ENCODE assay signal across 8 cellular contexts in genomic region chr7:100489824-100490223, GRCh38. TPM values are rescaled to one million over a fixed set of nuclear protein-coding genes. Genes with fewer than 3 reads are reported as not detected.
DNase-seq lines count a peak whose midpoint lies in the region; ATAC-seq and TF ChIP-seq lines count a peak whose summit lies in the region.

No MANE protein-coding gene starts in this region.

- DNase-seq in BJ (ENCODE audit: low read depth): peak; percentile 50
- peak; percentile 90 for DNase-seq in H4 (ENCODE audit: low spot score)
- peak; percentile 99 for DNase-seq in NCI-H2227 (lab: John Stamatoyannopoulos, UW; ENCODE audit: unreplicated experiment)
- no peak for DNase-seq in activated B cell treated with CpG ODN at 0.5 μM for 24 hours
- DNase-seq in head of caudate nucleus: peak; percentile 89 to 100 (median 97)
- DNase-seq in superior temporal gyrus (ENCODE audit: extremely low spot score): peak; percentile 98

- ATAC-seq in activated B cell treated with CpG ODN at 0.5 μM for 24 hours (ENCODE audit: low read depth): peak; percentile 35
- no peak for ATAC-seq in HG02970 (IDR thresholded peaks at IDR 0.05; ENCODE audit: low FRiP score, unreplicated experiment)
- ATAC-seq in HG03442 (IDR thresholded peaks at IDR 0.05; ENCODE audit: unreplicated experiment): no peak

- CTCF ChIA-PET in BJ (lab: Yijun Ruan, JAX): no interaction called here
- CTCF ChIA-PET in activated B cell treated with CpG ODN at 0.5 μM for 24 hours (lab: Charles Lee): no interaction called here

- no peak overlapping the region for H3K4me3 Mint-ChIP-seq in activated B cell treated with CpG ODN at 0.5 μM for 24 hours

- POLR2A ChIA-PET in BJ (lab: Charles Lee): no interaction called here
- POLR2A ChIA-PET in activated B cell treated with CpG ODN at 0.5 μM for 24 hours (lab: Charles Lee): interaction anchor here (0.6 kb wide), 1 partner anchor 47 kb away, joined by 11 read pairs; no protein-coding TSS in a partner anchor

- peaks cover 1% of the 10 kb centered on the region; the same call in 1 of the 2 replicates for H3K27me3 ChIP-seq in BJ (ENCODE audit: control insufficient read depth, insufficient read depth, low read length)

- peaks cover 6% of the 10 kb centered on the region for H3K4me1 Mint-ChIP-seq in activated B cell treated with CpG ODN at 0.5 μM for 24 hours

- TF ChIP-seq CTCF in BJ (IDR thresholded peaks at IDR 0.05; ENCODE audit: insufficient read depth, low read depth, low read length): no peak
- TF ChIP-seq CTCF in activated B cell treated with CpG ODN at 0.5 μM for 24 hours (IDR thresholded peaks at IDR 0.05): no peak

- H3K4me3 ChIP-seq in BJ (ENCODE audit: low read depth, low read length): no peak overlapping the region

- H3K36me3 Mint-ChIP-seq in activated B cell treated with CpG ODN at 0.5 μM for 24 hours (ENCODE audit: low read depth): no peaks in the 10 kb centered on the region

- H3K27me3 Mint-ChIP-seq in activated B cell treated with CpG ODN at 0.5 μM for 24 hours: peaks cover 26% of the 10 kb centered on the region

- H3K36me3 ChIP-seq in BJ (ENCODE audit: control insufficient read depth, insufficient read depth, low read length): no peaks in the 10 kb centered on the region

- no peaks in the 10 kb centered on the region for H3K9me3 Mint-ChIP-seq in activated B cell treated with CpG ODN at 0.5 μM for 24 hours

- intact Hi-C loops in activated B cell treated with CpG ODN at 0.5 μM for 24 hours (cut with micrococcal nuclease) (no loop called here), head of caudate nucleus (cut with DNase I) (no loop called here)

- H3K27ac Mint-ChIP-seq in activated B cell treated with CpG ODN at 0.5 μM for 24 hours: no peak overlapping the region

RNA-seq across cellular contexts. Expression of gene NYAP1, which starts 6.1 kb away (rescaled TPM):
- 0.10 and 0.15 TPM in 2 replicates for polyA plus RNA-seq in BJ (2011; rRNA removed)
- not detected in 2 replicates for polyA minus RNA-seq in BJ (2011; rRNA and poly(A)+ RNA removed)
- not detected in 2 replicates for total RNA-seq in H4 (2014; rRNA removed; shearing (Covaris generic))
- total RNA-seq in activated B cell treated with CpG ODN at 0.5 μM for 24 hours: not detected in 2 replicates

RNA-seq across cellular contexts. Expression of gene TSC22D4, which starts 10.8 kb away (rescaled TPM):
- polyA plus RNA-seq in BJ (2011; rRNA removed): 9.7 and 20.7 TPM in 2 replicates
- 7.5 and 9.5 TPM in 2 replicates for polyA minus RNA-seq in BJ (2011; rRNA and poly(A)+ RNA removed)
- total RNA-seq in H4 (2014; rRNA removed; shearing (Covaris generic)): 19.4 and 28.2 TPM in 2 replicates
- 60.2 and 68.7 TPM in 2 replicates for total RNA-seq in activated B cell treated with CpG ODN at 0.5 μM for 24 hours

RNA-seq across cellular contexts. Expression of gene SPACDR, which starts 25.8 kb away (rescaled TPM):
- polyA plus RNA-seq in BJ (2011; rRNA removed): 0.21 and 0.32 TPM in 2 replicates
- 0.38 TPM in 1 of 2 replicates, not detected in the other for polyA minus RNA-seq in BJ (2011; rRNA and poly(A)+ RNA removed)
- 0.84 and 1.0 TPM in 2 replicates for total RNA-seq in H4 (2014; rRNA removed; shearing (Covaris generic))
- 2.3 and 2.7 TPM in 2 replicates for total RNA-seq in activated B cell treated with CpG ODN at 0.5 μM for 24 hours

RNA-seq across cellular contexts. Expression of gene AGFG2, which starts 49.2 kb away (rescaled TPM):
- 6.3 and 10.9 TPM in 2 replicates for polyA plus RNA-seq in BJ (2011; rRNA removed)
- 4.2 and 7.7 TPM in 2 replicates for polyA minus RNA-seq in BJ (2011; rRNA and poly(A)+ RNA removed)
- 4.9 and 7.6 TPM in 2 replicates for total RNA-seq in H4 (2014; rRNA removed; shearing (Covaris generic))
- total RNA-seq in activated B cell treated with CpG ODN at 0.5 μM for 24 hours: 9.5 and 10.8 TPM in 2 replicates

RNA-seq across cellular contexts. Expression of gene PPP1R35, which starts 53.5 kb away (rescaled TPM):
- polyA plus RNA-seq in BJ (2011; rRNA removed): 10.6 and 13.1 TPM in 2 replicates
- polyA minus RNA-seq in BJ (2011; rRNA and poly(A)+ RNA removed): 3.6 and 7.1 TPM in 2 replicates
- total RNA-seq in H4 (2014; rRNA removed; shearing (Covaris generic)): 22.6 and 31.5 TPM in 2 replicates
- 41.2 and 45.0 TPM in 2 replicates for total RNA-seq in activated B cell treated with CpG ODN at 0.5 μM for 24 hours
